In genomic region chr9:85292261-85292660, GRCh38 we compare ENCODE assay signal across 25 cellular contexts.
"Had no signal": no experiment of that assay in that cellular context is flagged by ENCODE, and none has a peak within 500 bp of the region (broad histone marks: within the 10 kb centered on the region; RNA-seq: fewer than 3 reads in every experiment).

No MANE protein-coding gene starts in this region.

- H3K36me3 ChIP-seq: gastroesophageal sphincter, heart left ventricle, lower lobe of right lung, neutrophil, pancreas, right lobe of liver, thoracic aorta, tibial nerve, upper lobe of left lung had no signal

- DNase-seq: cortex of kidney; effector CD4-positive, alpha-beta T cell; foreskin fibroblast; heart left ventricle; left ventricle myocardium superior; lower lobe of right lung; natural killer cell; pancreas; right lobe of liver; small intestine; stimulated activated CD4-positive, alpha-beta T cell treated with anti-CD3 and anti-CD28 coated beads, Interleukin-15, amount 100 ng/mL, for 24 hours; stimulated activated CD4-positive, alpha-beta T cell treated with anti-CD3 and anti-CD28 coated beads, Interleukin-2, amount 100 ng/mL, for 48 hours; stimulated activated naive B cell treated with anti-CD40 and anti-IgM and Interleukin-4, amounts not matched to agents 10 μg/mL and 1 μg/mL and 100 μg/mL, for 72 hours; upper lobe of left lung had no signal

- H3K4me1 ChIP-seq: gastroesophageal sphincter, heart left ventricle, lower lobe of right lung, pancreas, right lobe of liver, tibial nerve, upper lobe of left lung had no signal

- H3K9me3 Mint-ChIP-seq: natural killer cell; stimulated activated naive CD8-positive, alpha-beta T cell treated with anti-CD3 and anti-CD28 coated beads, Interleukin-15, Interleukin-2, amounts not matched to agents 100 ng/mL and 50 ng/mL, for 24 hours had no signal

- H3K4me3 Mint-ChIP-seq: natural killer cell; neural crest cell; stimulated activated naive B cell treated with anti-CD40 and anti-IgM and Interleukin-4, amounts not matched to agents 10 μg/mL and 1 μg/mL and 100 μg/mL, for 72 hours; stimulated activated naive CD8-positive, alpha-beta T cell treated with anti-CD3 and anti-CD28 coated beads, Interleukin-15, Interleukin-2, amounts not matched to agents 100 ng/mL and 50 ng/mL, for 24 hours had no signal

- H3K79me2 ChIP-seq: hepatocyte had no signal

- H3K27me3 ChIP-seq: heart left ventricle, hepatocyte, pancreas, right lobe of liver, tibial nerve, upper lobe of left lung had no signal

- H2AFZ ChIP-seq: hepatocyte had no signal

- H3K27ac Mint-ChIP-seq: natural killer cell; progenitor cell of endocrine pancreas; stimulated activated naive B cell treated with anti-CD40 and anti-IgM and Interleukin-4, amounts not matched to agents 10 μg/mL and 1 μg/mL and 100 μg/mL, for 72 hours; stimulated activated naive CD8-positive, alpha-beta T cell treated with anti-CD3 and anti-CD28 coated beads, Interleukin-15, Interleukin-2, amounts not matched to agents 100 ng/mL and 50 ng/mL, for 24 hours had no signal

- H3K4me2 ChIP-seq: hepatocyte had no signal

- H3K4me1 Mint-ChIP-seq: neural crest cell had no signal

- H3K27ac ChIP-seq: epithelial cell of prostate, gastroesophageal sphincter, heart left ventricle, hepatocyte, lower lobe of right lung, neutrophil, pancreas, right lobe of liver, thoracic aorta, tibial nerve, upper lobe of left lung had no signal

- FAIRE-seq: keratinocyte, pancreas, small intestine, urothelium cell line had no signal

- H3K36me3 Mint-ChIP-seq: natural killer cell had no signal

- H3K4me3 ChIP-seq: gastroesophageal sphincter, heart left ventricle, hepatocyte, lower lobe of right lung, pancreas, right lobe of liver, thoracic aorta, tibial nerve, upper lobe of left lung had no signal

- H3K27me3 Mint-ChIP-seq: progenitor cell of endocrine pancreas had no signal

- H3K9me3 ChIP-seq: gastroesophageal sphincter, lower lobe of right lung, neutrophil, pancreas, right lobe of liver, thoracic aorta, upper lobe of left lung had no signal
